14 cellular contexts compared by ENCODE assay signal in genomic region chr15:55499158-55499557, GRCh38. TPM values are rescaled to one million over a fixed set of nuclear protein-coding genes. Genes with fewer than 3 reads are reported as not detected.
A peak's percentile ranks its signal among the peaks of the same experiment; 100 is the strongest.
DNase-seq lines count a peak whose midpoint lies in the region; ATAC-seq and TF ChIP-seq lines count a peak whose summit lies in the region.
"Had no signal": no experiment of that assay in that cellular context is flagged by ENCODE, and none has a peak within 500 bp of the region (broad histone marks: within the 10 kb centered on the region; RNA-seq: fewer than 3 reads in every experiment).

No MANE protein-coding gene starts in this region.

- peak overlapping the region; percentile 72 for H2AFZ ChIP-seq in H9 (ENCODE audit: low read length)

- no peak overlapping the region for H3K27ac Mint-ChIP-seq in H9
- H3K27ac Mint-ChIP-seq in activated CD8-positive, alpha-beta T cell treated with anti-CD3 and anti-CD28 coated beads, Interleukin-2, amount 10 ng/mL, durations not matched to agents 7 days and 5 days = no peak overlapping the region
- no peak overlapping the region for H3K27ac Mint-ChIP-seq in natural killer cell

- no peaks in the 10 kb centered on the region for H3K9me3 ChIP-seq in H9 (ENCODE audit: control insufficient read depth, low read depth, low read length)
- H3K9me3 ChIP-seq: SJSA1 had no signal

- no peak overlapping the region for H4K8ac ChIP-seq in H9 (replicated peaks; ENCODE audit: insufficient read length, low read depth, low read length)

- H3K4me2 ChIP-seq in H9 (ENCODE audit: insufficient read depth, insufficient read length, low read length) = no peak overlapping the region

- CTCF ChIA-PET in activated CD8-positive, alpha-beta T cell treated with anti-CD3 and anti-CD28 coated beads, Interleukin-2, amount 10 ng/mL, durations not matched to agents 7 days and 5 days (lab: Charles Lee) = no interaction called here

- intact Hi-C loops in natural killer cell (cut with micrococcal nuclease) = no loop called here

- H3K27ac ChIP-seq in H9 (ENCODE audit: insufficient read length, low read depth, low read length) = no peak overlapping the region
- H3K27ac ChIP-seq: SJSA1 had no signal

- H3K9me3 Mint-ChIP-seq in H9 = peaks cover 0 to 2% of the 10 kb centered on the region in 2 experiments; a peak in 3 of 5 replicates
- H3K9me3 Mint-ChIP-seq in activated CD8-positive, alpha-beta T cell treated with anti-CD3 and anti-CD28 coated beads, Interleukin-2, amount 10 ng/mL, durations not matched to agents 7 days and 5 days (ENCODE audit: insufficient read depth) = no peaks in the 10 kb centered on the region
- no peaks in the 10 kb centered on the region for H3K9me3 Mint-ChIP-seq in natural killer cell

- H3K79me1 ChIP-seq in H9 (ENCODE audit: insufficient read depth, low read depth, low read length, poor library complexity, severe bottlenecking) = no peaks in the 10 kb centered on the region

- no peak for ATAC-seq in activated CD8-positive, alpha-beta T cell treated with anti-CD3 and anti-CD28 coated beads, Interleukin-2, amount 10 ng/mL, durations not matched to agents 7 days and 5 days
- ATAC-seq in natural killer cell (no peak), HG02623 (IDR thresholded peaks at IDR 0.05; ENCODE audit: unreplicated experiment) (no peak)

- no peak overlapping the region for H3K9ac ChIP-seq in H9 (ENCODE audit: extremely low read depth, insufficient read length, low read length)

- no peak overlapping the region for H4K91ac ChIP-seq in H9 (ENCODE audit: insufficient read length, low read depth, low read length)

- H4K5ac ChIP-seq in H9 (ENCODE audit: insufficient read length, low read depth, low read length) = no peak overlapping the region

- H3T11ph ChIP-seq in H9 (ENCODE audit: low read length) = no peak overlapping the region

- H3K27me3 Mint-ChIP-seq in H9 (ENCODE audit: low read depth) = peaks cover 12% of the 10 kb centered on the region
- H3K27me3 Mint-ChIP-seq in activated CD8-positive, alpha-beta T cell treated with anti-CD3 and anti-CD28 coated beads, Interleukin-2, amount 10 ng/mL, durations not matched to agents 7 days and 5 days (ENCODE audit: low read depth) = peaks cover 12% of the 10 kb centered on the region
- H3K27me3 Mint-ChIP-seq in natural killer cell (ENCODE audit: low read depth in 2 of 2) = peaks cover 17 to 21% of the 10 kb centered on the region in 2 donors

- TF ChIP-seq CTCF in H9 (conservative IDR thresholded peaks at IDR 0.05) = no peak
- no peak for TF ChIP-seq CTCF in natural killer cell (IDR thresholded peaks at IDR 0.05)

- no peak overlapping the region for H2BK12ac ChIP-seq in H9 (ENCODE audit: insufficient read length, low read depth, low read length)

- peaks cover 7% of the 10 kb centered on the region for H3K23me2 ChIP-seq in H9 (ENCODE audit: insufficient read length, low read depth, low read length, poor library complexity, severe bottlenecking)

- H3K4me1 Mint-ChIP-seq in H9 = peaks cover 4 to 10% of the 10 kb centered on the region in 2 experiments; a peak in 3 of 4 replicates
- peaks cover 14% of the 10 kb centered on the region for H3K4me1 Mint-ChIP-seq in activated CD8-positive, alpha-beta T cell treated with anti-CD3 and anti-CD28 coated beads, Interleukin-2, amount 10 ng/mL, durations not matched to agents 7 days and 5 days (ENCODE audit: low read depth)
- H3K4me1 Mint-ChIP-seq in natural killer cell = peaks cover 10 to 12% of the 10 kb centered on the region in 2 donors

- POLR2A ChIA-PET in activated CD8-positive, alpha-beta T cell treated with anti-CD3 and anti-CD28 coated beads, Interleukin-2, amount 10 ng/mL, durations not matched to agents 7 days and 5 days (lab: Charles Lee) = no interaction called here

- no peaks in the 10 kb centered on the region for H3K27me3 ChIP-seq in H9 (ENCODE audit: insufficient read depth, low read length)
- H3K27me3 ChIP-seq: SJSA1 had no signal

- no peak overlapping the region for H3K56ac ChIP-seq in H9 (ENCODE audit: insufficient read length, low read depth, low read length)

- no peak overlapping the region for H3K14ac ChIP-seq in H9 (ENCODE audit: insufficient read depth, low read length)

- no peak overlapping the region for H3K23ac ChIP-seq in H9 (ENCODE audit: insufficient read length, low read depth, low read length)

- no peak overlapping the region for H2BK15ac ChIP-seq in H9 (ENCODE audit: low read depth, low read length)

- H4K20me1 ChIP-seq in H9 (ENCODE audit: control insufficient read depth, insufficient read depth, insufficient read length) = no peaks in the 10 kb centered on the region

- H3K36me3 Mint-ChIP-seq in H9 (ENCODE audit: insufficient read depth in 1 of 3, low read depth in 3 of 3) (no peaks in the 10 kb centered on the region), natural killer cell (no peaks in the 10 kb centered on the region)
- H3K36me3 Mint-ChIP-seq in activated CD8-positive, alpha-beta T cell treated with anti-CD3 and anti-CD28 coated beads, Interleukin-2, amount 10 ng/mL, durations not matched to agents 7 days and 5 days (ENCODE audit: low read depth) = no peaks in the 10 kb centered on the region

- no peak overlapping the region for H2BK20ac ChIP-seq in H9 (ENCODE audit: low read depth, low read length, poor library complexity, severe bottlenecking)

- DNase-seq in NCI-H1417 (lab: John Stamatoyannopoulos, UW) = peak in 2 of 3 experiments; percentile 42 to 72
- DNase-seq in NCI-H1417 treated with DMSO at 0.1 percent for 48 hours (lab: John Stamatoyannopoulos, UW) = no peak
- no peak for DNase-seq in H9
- DNase-seq in activated CD8-positive, alpha-beta T cell treated with anti-CD3 and anti-CD28 coated beads, Interleukin-2, amount 10 ng/mL, durations not matched to agents 7 days and 5 days = no peak
- DNase-seq in natural killer cell = no peak
- no peak for DNase-seq in activated gamma-delta T cell (lab: John Stamatoyannopoulos, UW)
- no peak for DNase-seq in islet precursor cell
- DNase-seq: activated CD4-positive, alpha-beta T cell treated with anti-CD3 and anti-CD28 coated beads for 48 hours; amygdala; DMS79 treated with DMSO at 0.1 percent for 48 hours; NCI-H510A treated with DMSO at 0.1 percent for 48 hours; stimulated activated CD4-positive, alpha-beta T cell treated with anti-CD3 and anti-CD28 coated beads, Interleukin-2, amount 100 ng/mL, for 24 hours had no signal

- H3K4me3 Mint-ChIP-seq in H9 = peak overlapping the region; percentile 85 to 87; a peak in 4 of 5 replicates
- H3K4me3 Mint-ChIP-seq in activated CD8-positive, alpha-beta T cell treated with anti-CD3 and anti-CD28 coated beads, Interleukin-2, amount 10 ng/mL, durations not matched to agents 7 days and 5 days = peak overlapping the region; percentile 80
- H3K4me3 Mint-ChIP-seq in natural killer cell = peak overlapping the region; percentile 92

- H3K18ac ChIP-seq in H9 (ENCODE audit: insufficient read length, low read depth, low read length) = no peak overlapping the region

- no peaks in the 10 kb centered on the region for H3K4me1 ChIP-seq in H9 (ENCODE audit: insufficient read depth, low read length)

- no peak overlapping the region for H2BK5ac ChIP-seq in H9 (ENCODE audit: insufficient read length, low read length)

- no peak overlapping the region for H2AK5ac ChIP-seq in H9 (ENCODE audit: insufficient read length, low read length)

- H2BK120ac ChIP-seq in H9 (ENCODE audit: low read depth, low read length, poor library complexity, severe bottlenecking) = no peak overlapping the region

- H3K79me2 ChIP-seq in H9 (ENCODE audit: insufficient read depth, low read length) = no peaks in the 10 kb centered on the region

- no peak overlapping the region for H3K4ac ChIP-seq in H9 (ENCODE audit: low read depth, low read length)

- no CpG with 5 or more reads among the region's 8 CpGs for WGBS in H9 (ENCODE audit: extremely low coverage, insufficient read length, low lambda C conversion rate)

RNA-seq across cellular contexts. Expression of gene DNAAF4, which starts 8.9 kb away (rescaled TPM):
- total RNA-seq in H9 (2021) (1.6 and 2.2 TPM in 2 replicates), natural killer cell (not detected)
- total RNA-seq in activated CD8-positive, alpha-beta T cell treated with anti-CD3 and anti-CD28 coated beads, Interleukin-2, amount 10 ng/mL, durations not matched to agents 7 days and 5 days = not detected

Comparison
In these comparisons a context has a peak if more than half of its experiments do, and no peak if none do; other contexts are left out.
1. DNase-seq: peak in NCI-H1417 (2 of 3); none in NCI-H1417 treated with DMSO at 0.1 percent for 48 hours (single experiment), H9 (single experiment), activated CD8-positive, alpha-beta T cell treated with anti-CD3 and anti-CD28 coated beads, Interleukin-2, amount 10 ng/mL, durations not matched to agents 7 days and 5 days (single experiment), natural killer cell (single experiment), activated gamma-delta T cell (single experiment) and islet precursor cell (single experiment).
2. Peak in every context shown above with its lines, with median percentiles within 50 percentile points of each other: H3K4me3 Mint-ChIP-seq.